Comparison of ENCODE assay signal across 1 cellular context in genomic region chr20:48139262-48140041, GRCh38.
TF ChIP-seq lines count a peak whose summit lies in the region.

No MANE protein-coding gene starts in this region.

TF ChIP-seq in K562, 482 proteins besides CTCF, POLR2A, EP300 and RAD21 (continued from another document and continues in another):
- TF ChIP-seq CHD7 (IDR thresholded peaks at IDR 0.05; ENCODE audit: low read depth, low read length) (no peak), FOXP4 (CRISPR knock-in tag; IDR thresholded peaks at IDR 0.05; ENCODE audit: borderline replicate concordance) (no peak), IFI16 (CRISPR knock-in tag; IDR thresholded peaks at IDR 0.05) (no peak), KDM4B (IDR thresholded peaks at IDR 0.05; ENCODE audit: borderline replicate concordance in 2 of 2, low read depth in 1 of 2) (no peak), ELF1 (tag; IDR thresholded peaks at IDR 0.05) (no peak; the same call in 1 of the 2 replicates), ARID4B (CRISPR knock-in tag; IDR thresholded peaks at IDR 0.05) (no peak), ZNF224 (CRISPR knock-in tag; IDR thresholded peaks at IDR 0.05) (no peak), HDGF (IDR thresholded peaks at IDR 0.05) (no peak), TBP (optimal IDR thresholded peaks at IDR 0.05; ENCODE audit: low read depth, low read length) (no peak), PRDM10 (IDR thresholded peaks at IDR 0.05; ENCODE audit: partially characterized antibody) (no peak), CREB1 (IDR thresholded peaks at IDR 0.05) (no peak), CREB1 (CRISPR knock-in tag; IDR thresholded peaks at IDR 0.05) (no peak; the same call in 1 of the 2 replicates), ZNF511 (CRISPR knock-in tag; IDR thresholded peaks at IDR 0.05) (no peak), MECOM (CRISPR knock-in tag; IDR thresholded peaks at IDR 0.05) (peak; percentile 95), POLR2H (tag; IDR thresholded peaks at IDR 0.05; ENCODE audit: low read depth) (peak; percentile 93), PTTG1 (tag; IDR thresholded peaks at IDR 0.05; ENCODE audit: low read depth) (peak; percentile 99), NR1H2 (CRISPR knock-in tag; IDR thresholded peaks at IDR 0.05) (no peak), ZNF324 (CRISPR knock-in tag; IDR thresholded peaks at IDR 0.05) (peak; percentile 91)
